Comparison of ENCODE assay signal across 23 cellular contexts in genomic region chr12:84191779-84192178, GRCh38.
DNase-seq lines count a peak whose midpoint lies in the region; ATAC-seq, FAIRE-seq and TF ChIP-seq lines count a peak whose summit lies in the region.
"Had no signal": no experiment of that assay in that cellular context is flagged by ENCODE, and none has a peak within 500 bp of the region (broad histone marks: within the 10 kb centered on the region; RNA-seq: fewer than 3 reads in every experiment).

No MANE protein-coding gene starts in this region.

- H3K4me1 ChIP-seq in GM23338 (ENCODE audit: insufficient read depth) (peaks cover 5% of the 10 kb centered on the region; the same call in 1 of the 2 replicates), RWPE2 (ENCODE audit: insufficient read depth, poor library complexity, severe bottlenecking) (no peaks in the 10 kb centered on the region), keratinocyte (ENCODE audit: control insufficient read depth, extremely low read depth, insufficient read depth, low read length) (peaks cover 5% of the 10 kb centered on the region)
- H3K4me1 ChIP-seq: BLaER1 had no signal

- no peak overlapping the region for H3K4me3 Mint-ChIP-seq in GM23338
- H3K4me3 Mint-ChIP-seq: CD14-positive monocyte; CD4-positive, alpha-beta memory T cell; CD4-positive, CD25-positive, alpha-beta regulatory T cell; CD8-positive, alpha-beta memory T cell had no signal

- no peaks in the 10 kb centered on the region for H3K27me3 ChIP-seq in GM23338 (ENCODE audit: insufficient read depth)
- no peaks in the 10 kb centered on the region for H3K27me3 ChIP-seq in RWPE2 (ENCODE audit: insufficient read depth, poor library complexity, severe bottlenecking)
- H3K27me3 ChIP-seq in keratinocyte (ENCODE audit: control insufficient read depth, extremely low read depth, insufficient read depth, low read length) = no peaks in the 10 kb centered on the region
- H3K27me3 ChIP-seq: BE2C, BLaER1 had no signal

- H3K27me3 Mint-ChIP-seq in GM23338 (ENCODE audit: insufficient read depth, low read depth, poor library complexity) = peaks cover 1% of the 10 kb centered on the region
- H3K27me3 Mint-ChIP-seq: CD4-positive, alpha-beta memory T cell; CD4-positive, CD25-positive, alpha-beta regulatory T cell had no signal

- H3K4me1 Mint-ChIP-seq in GM23338 = peaks cover 16% of the 10 kb centered on the region
- H3K4me1 Mint-ChIP-seq: CD14-positive monocyte; CD4-positive, alpha-beta memory T cell; CD4-positive, CD25-positive, alpha-beta regulatory T cell; CD8-positive, alpha-beta memory T cell had no signal

- H4K20me1 ChIP-seq in GM23338 (replicated peaks; ENCODE audit: insufficient read depth) (no peaks in the 10 kb centered on the region), keratinocyte (ENCODE audit: control insufficient read depth, extremely low read depth, insufficient read depth, low read length) (no peaks in the 10 kb centered on the region)
- H4K20me1 ChIP-seq: BLaER1 had no signal

- H3K36me3 ChIP-seq in GM23338 (ENCODE audit: insufficient read depth) (no peaks in the 10 kb centered on the region), RWPE2 (ENCODE audit: low read depth) (no peaks in the 10 kb centered on the region), keratinocyte (ENCODE audit: control insufficient read depth in 2 of 2, extremely low read depth in 1 of 2, insufficient read depth in 2 of 2, low read length in 2 of 2) (no peaks in the 10 kb centered on the region)
- H3K36me3 ChIP-seq: BE2C, BLaER1 had no signal

- no peak overlapping the region for H3K27ac Mint-ChIP-seq in GM23338
- H3K27ac Mint-ChIP-seq: CD4-positive, alpha-beta memory T cell; CD4-positive, CD25-positive, alpha-beta regulatory T cell; CD8-positive, alpha-beta memory T cell had no signal

- H3K4me3 ChIP-seq in GM23338 (no peak overlapping the region), RWPE2 (ENCODE audit: severe bottlenecking) (no peak overlapping the region), epithelial cell of esophagus (ENCODE audit: low read length) (no peak overlapping the region), keratinocyte (ENCODE audit: control insufficient read depth in 2 of 3, extremely low read depth in 1 of 3, insufficient read depth in 2 of 3, low read depth in 1 of 3, low read length in 3 of 3) (no peak overlapping the region)
- H3K4me3 ChIP-seq: BLaER1 had no signal

- DNase-seq in GM23338 (ENCODE audit: low spot score) = no peak
- no peak for DNase-seq in RWPE2 (ENCODE audit: low spot score)
- DNase-seq in epithelial cell of esophagus (ENCODE audit: low read depth) = peak; percentile 51
- no peak for DNase-seq in keratinocyte (ENCODE audit: low read depth, low spot score)
- no peak for DNase-seq in hepatic stellate cell (ENCODE audit: low spot score)
- no peak for DNase-seq in NCI-H526 (lab: John Stamatoyannopoulos, UW)
- no peak for DNase-seq in D721Med (ENCODE audit: insufficient read length, low spot score)
- DNase-seq: 8988T; ACHN; BE2C; C1 segment of cervical spinal cord; CD4-positive, alpha-beta memory T cell; CD4-positive, CD25-positive, alpha-beta regulatory T cell; CD8-positive, alpha-beta memory T cell; COR-L47; DMS79 treated with DMSO at 0.1 percent for 48 hours; GF-D8 had no signal

- H2AFZ ChIP-seq in GM23338 (peak overlapping the region; percentile 30; the same call in 1 of the 2 replicates), keratinocyte (ENCODE audit: control insufficient read depth, low read length) (no peak overlapping the region)

- peaks cover 10% of the 10 kb centered on the region; the same call in 2 of the 3 replicates for H3K9me3 Mint-ChIP-seq in GM23338

- no peak overlapping the region for H3K27ac ChIP-seq in GM23338 (ENCODE audit: low read depth)
- H3K27ac ChIP-seq in RWPE2 (ENCODE audit: poor library complexity, severe bottlenecking) = no peak overlapping the region
- H3K27ac ChIP-seq in keratinocyte (ENCODE audit: control insufficient read depth, insufficient read depth, low read length) = no peak overlapping the region
- H3K27ac ChIP-seq: BLaER1 had no signal

- no peaks in the 10 kb centered on the region for H3K9me1 ChIP-seq in keratinocyte (ENCODE audit: control insufficient read depth, extremely low read depth, insufficient read depth, low read length)

- dilution Hi-C loops in keratinocyte (cut with MboI; ENCODE audit: extremely low pct_ligation_motif_present, low sequenced_read_pairs) = no loop called here

- H3K36me3 Mint-ChIP-seq in GM23338 (ENCODE audit: low read depth) = no peaks in the 10 kb centered on the region
- H3K36me3 Mint-ChIP-seq: CD14-positive monocyte; CD4-positive, alpha-beta memory T cell; CD4-positive, CD25-positive, alpha-beta regulatory T cell; CD8-positive, alpha-beta memory T cell had no signal

- no peak overlapping the region for H3K9ac ChIP-seq in keratinocyte (ENCODE audit: control insufficient read depth, extremely low read depth, insufficient read depth, low read length)
- H3K9ac ChIP-seq: BLaER1 had no signal

- TF ChIP-seq CTCF in GM23338 (conservative IDR thresholded peaks at IDR 0.05; ENCODE audit: low read depth in 2 of 2) = no peak
- no peak for TF ChIP-seq CTCF in RWPE2 (IDR thresholded peaks at IDR 0.05; ENCODE audit: poor library complexity, severe bottlenecking)
- TF ChIP-seq CTCF in epithelial cell of esophagus (IDR thresholded peaks at IDR 0.05; ENCODE audit: insufficient read depth, low read depth, low read length, missing control alignments) = no peak
- TF ChIP-seq CTCF in keratinocyte (optimal IDR thresholded peaks at IDR 0.05 in 1 of 3, IDR thresholded peaks at IDR 0.05 in 1 of 3, conservative IDR thresholded peaks at IDR 0.05 in 1 of 3; ENCODE audit: extremely low read depth in 1 of 3, insufficient read depth in 2 of 3, low read length in 3 of 3) = no peak
- no peak for TF ChIP-seq CTCF in D721Med (IDR thresholded peaks at IDR 0.05; ENCODE audit: insufficient read depth, missing control alignments)

- H3K79me2 ChIP-seq in GM23338 (replicated peaks; ENCODE audit: insufficient read depth) (no peaks in the 10 kb centered on the region), keratinocyte (ENCODE audit: control insufficient read depth, insufficient read depth, low read length) (no peaks in the 10 kb centered on the region)

- H3K9me2 ChIP-seq in GM23338 (ENCODE audit: insufficient read depth) = 0 out of 2 replicates have a peak, but pooled peaks cover 7% of the 10 kb centered on the region

- no peaks in the 10 kb centered on the region for H3F3A ChIP-seq in GM23338 (replicated peaks; ENCODE audit: low read depth)

- FAIRE-seq in keratinocyte (lab: Jason Lieb, UNC) (peak; percentile 68), D721Med (lab: Jason Lieb, UNC) (no peak)
- FAIRE-seq: A204.1, G401.6, GM12891, GM19239 had no signal

- ATAC-seq in GM23338 (no peak), RWPE2 (ENCODE audit: low read depth) (0 out of 3 replicates have a peak, but pooled peaks have one; percentile 17)

- no peaks in the 10 kb centered on the region for H3K9me3 ChIP-seq in RWPE2 (ENCODE audit: severe bottlenecking)
- peaks cover 1% of the 10 kb centered on the region for H3K9me3 ChIP-seq in keratinocyte (ENCODE audit: control insufficient read depth, low read depth, low read length)
- H3K9me3 ChIP-seq: BE2C, BLaER1 had no signal

- H3K4me2 ChIP-seq in GM23338 (no peak overlapping the region), keratinocyte (ENCODE audit: control insufficient read depth, extremely low read depth, insufficient read depth, low read depth, low read length) (no peak overlapping the region)
- H3K4me2 ChIP-seq: BLaER1 had no signal

TF ChIP-seq in GM23338, 12 proteins besides CTCF, POLR2A, EP300 and RAD21 (continues in another document):
- no peak for TF ChIP-seq ZNF114 (CRISPR knock-in tag; IDR thresholded peaks at IDR 0.05)
- TF ChIP-seq NANOG (IDR thresholded peaks at IDR 0.05; ENCODE audit: borderline replicate concordance) = no peak
- TF ChIP-seq STAT1 (IDR thresholded peaks at IDR 0.05; ENCODE audit: unreplicated experiment) = no peak
